In genomic region chr6:26420607-26421235, GRCh38 we compare ENCODE assay signal across 2 cellular contexts.
TF ChIP-seq lines count a peak whose summit lies in the region.

No MANE protein-coding gene starts in this region.

TF ChIP-seq in GM23338, 12 proteins besides CTCF, POLR2A, EP300 and RAD21:
- TF ChIP-seq NANOG (IDR thresholded peaks at IDR 0.05; ENCODE audit: borderline replicate concordance) (no peak), ETS1 (IDR thresholded peaks at IDR 0.05) (no peak), ZNF462 (CRISPR knock-in tag; IDR thresholded peaks at IDR 0.05) (no peak), EZH2phosphoT487 (IDR thresholded peaks at IDR 0.05; ENCODE audit: unreplicated experiment) (no peak), STAT1 (IDR thresholded peaks at IDR 0.05; ENCODE audit: unreplicated experiment) (no peak), POLR2AphosphoS5 (IDR thresholded peaks at IDR 0.05; ENCODE audit: low read depth) (no peak), JUNB (IDR thresholded peaks at IDR 0.05; ENCODE audit: unreplicated experiment) (no peak), CREB1 (CRISPR knock-in tag; IDR thresholded peaks at IDR 0.05; ENCODE audit: low read depth) (no peak), EZH2 (IDR thresholded peaks at IDR 0.05; ENCODE audit: low read depth, unreplicated experiment) (no peak), ZNF114 (CRISPR knock-in tag; IDR thresholded peaks at IDR 0.05) (no peak), ZNF331 (CRISPR knock-in tag; IDR thresholded peaks at IDR 0.05; ENCODE audit: low read depth) (no peak), REST (IDR thresholded peaks at IDR 0.05; ENCODE audit: unreplicated experiment) (no peak)

TF ChIP-seq in HepG2, 621 proteins besides CTCF, POLR2A, EP300 and RAD21 (continues in another document):
- TF ChIP-seq MIER3 (CRISPR knock-in tag; IDR thresholded peaks at IDR 0.05; ENCODE audit: borderline replicate concordance) (no peak), ZNF281 (CRISPR knock-in tag; IDR thresholded peaks at IDR 0.05; ENCODE audit: borderline replicate concordance) (peak; percentile 31; the same call in 1 of the 2 replicates), ZNF160 (CRISPR knock-in tag; IDR thresholded peaks at IDR 0.05) (no peak), ZNF235 (CRISPR knock-in tag; IDR thresholded peaks at IDR 0.05; ENCODE audit: borderline replicate concordance) (no peak), HMGXB4 (CRISPR knock-in tag; IDR thresholded peaks at IDR 0.05; ENCODE audit: borderline replicate concordance in 1 of 2, low read depth in 1 of 2) (peak in 1 of 2 experiments; percentile 87; a peak in 2 of 4 replicates), IKZF4 (CRISPR knock-in tag; IDR thresholded peaks at IDR 0.05; ENCODE audit: borderline replicate concordance, low read depth, not compliant biosample characterization) (no peak), ZNF605 (CRISPR knock-in tag; IDR thresholded peaks at IDR 0.05) (peak; percentile 64), ZNF335 (CRISPR knock-in tag; IDR thresholded peaks at IDR 0.05) (no peak; the same call in 1 of the 2 replicates), KDM2A (CRISPR knock-in tag; IDR thresholded peaks at IDR 0.05; ENCODE audit: borderline replicate concordance, low read depth) (peak; percentile 24; the same call in 1 of the 2 replicates), GMEB1 (CRISPR knock-in tag; IDR thresholded peaks at IDR 0.05; ENCODE audit: borderline replicate concordance) (0 out of 2 replicates have a peak, but pooled peaks have one; percentile 17), ZNF253 (CRISPR knock-in tag; IDR thresholded peaks at IDR 0.05; ENCODE audit: borderline replicate concordance) (no peak), ZNF362 (CRISPR knock-in tag; IDR thresholded peaks at IDR 0.05; ENCODE audit: borderline replicate concordance) (peak; percentile 22; the same call in 1 of the 2 replicates), KLF6 (CRISPR knock-in tag; IDR thresholded peaks at IDR 0.05) (0 out of 2 replicates have a peak, but pooled peaks have one; percentile 6), TEAD3 (CRISPR knock-in tag; optimal IDR thresholded peaks at IDR 0.05; ENCODE audit: borderline replicate concordance) (peak; percentile 36), ZNF24 (IDR thresholded peaks at IDR 0.05) (no peak), NONO (IDR thresholded peaks at IDR 0.05) (no peak), NONO (CRISPR knock-in tag; conservative IDR thresholded peaks at IDR 0.05) (no peak), NCOA2 (CRISPR knock-in tag; IDR thresholded peaks at IDR 0.05) (peak; percentile 28; the same call in 1 of the 2 replicates), ZFP90 (CRISPR knock-in tag; IDR thresholded peaks at IDR 0.05; ENCODE audit: borderline replicate concordance) (no peak), FOXP1 (IDR thresholded peaks at IDR 0.05) (no peak), FOXP1 (CRISPR knock-in tag; IDR thresholded peaks at IDR 0.05) (0 out of 2 replicates have a peak, but pooled peaks have one; percentile 6), SETDB1 (CRISPR knock-in tag; IDR thresholded peaks at IDR 0.05; ENCODE audit: borderline replicate concordance) (0 out of 2 replicates have a peak, but pooled peaks have one; percentile 34), ZGPAT (CRISPR knock-in tag; IDR thresholded peaks at IDR 0.05) (peak; percentile 14; the same call in 1 of the 2 replicates), PRDM10 (CRISPR knock-in tag; IDR thresholded peaks at IDR 0.05; ENCODE audit: low read depth) (peak; percentile 54; the same call in 1 of the 2 replicates), SP140L (CRISPR knock-in tag; IDR thresholded peaks at IDR 0.05; ENCODE audit: borderline replicate concordance) (0 out of 2 replicates have a peak, but pooled peaks have one; percentile 28), ZNF839 (CRISPR knock-in tag; IDR thresholded peaks at IDR 0.05; ENCODE audit: borderline replicate concordance) (0 out of 2 replicates have a peak, but pooled peaks have one; percentile 49), ZNF234 (CRISPR knock-in tag; conservative IDR thresholded peaks at IDR 0.05) (0 out of 2 replicates have a peak, but pooled peaks have one; percentile 19), HNF1B (CRISPR knock-in tag; IDR thresholded peaks at IDR 0.05) (peak; percentile 52; the same call in 1 of the 2 replicates), XRCC5 (optimal IDR thresholded peaks at IDR 0.05; ENCODE audit: low read length) (peak; percentile 48), DDIT3 (CRISPR knock-in tag; IDR thresholded peaks at IDR 0.05) (no peak), ZNF501 (CRISPR knock-in tag; IDR thresholded peaks at IDR 0.05) (peak; percentile 88), KDM3A (CRISPR knock-in tag; IDR thresholded peaks at IDR 0.05; ENCODE audit: low read depth) (0 out of 2 replicates have a peak, but pooled peaks have one; percentile 16), STAG1 (CRISPR knock-in tag; IDR thresholded peaks at IDR 0.05) (peak; percentile 46), ZNF614 (CRISPR knock-in tag; IDR thresholded peaks at IDR 0.05; ENCODE audit: borderline replicate concordance) (0 out of 2 replicates have a peak, but pooled peaks have one; percentile 25), GATAD1 (CRISPR knock-in tag; IDR thresholded peaks at IDR 0.05) (peak; percentile 16; the same call in 1 of the 2 replicates), U2AF2 (IDR thresholded peaks at IDR 0.05; ENCODE audit: low read depth, low read length) (no peak), SAP130 (CRISPR knock-in tag; IDR thresholded peaks at IDR 0.05; ENCODE audit: low read depth) (peak; percentile 34; the same call in 1 of the 2 replicates), HOXA5 (CRISPR knock-in tag; IDR thresholded peaks at IDR 0.05) (0 out of 2 replicates have a peak, but pooled peaks have one; percentile 14), ZNF776 (CRISPR knock-in tag; IDR thresholded peaks at IDR 0.05) (no peak), GATAD2A (CRISPR knock-in tag; IDR thresholded peaks at IDR 0.05) (0 out of 2 replicates have a peak, but pooled peaks have one; percentile 40), ZFX (CRISPR knock-in tag; IDR thresholded peaks at IDR 0.05; ENCODE audit: low read depth) (peak; percentile 54; the same call in 1 of the 2 replicates)
